ENCODE assay signal across 16 cellular contexts in genomic region chr5:14739538-14739937, GRCh38.
DNase-seq lines count a peak whose midpoint lies in the region; ATAC-seq, FAIRE-seq and TF ChIP-seq lines count a peak whose summit lies in the region.
"Had no signal": no experiment of that assay in that cellular context is flagged by ENCODE, and none has a peak within 500 bp of the region (broad histone marks: within the 10 kb centered on the region; RNA-seq: fewer than 3 reads in every experiment).

No MANE protein-coding gene starts in this region.

- no peak overlapping the region for H3K4me3 ChIP-seq in astrocyte (ENCODE audit: insufficient read depth, low read depth, low read length)
- H3K4me3 ChIP-seq: K562 had no signal

- H3K27me3 ChIP-seq in astrocyte (ENCODE audit: insufficient read depth, low read length) = no peaks in the 10 kb centered on the region

- H3K27me3 Mint-ChIP-seq in astrocyte (ENCODE audit: low read depth, unreplicated experiment) = peaks cover 5% of the 10 kb centered on the region
- H3K27me3 Mint-ChIP-seq in glutamatergic neuron (ENCODE audit: unreplicated experiment) = peaks cover 9% of the 10 kb centered on the region
- H3K27me3 Mint-ChIP-seq: activated CD4-positive, alpha-beta T cell treated with anti-CD3 and anti-CD28 coated beads, Interleukin-2, amount 10 ng/mL, durations not matched to agents 7 days and 5 days; central memory CD8-positive, alpha-beta T cell had no signal

- peaks cover 4% of the 10 kb centered on the region for H3K9me3 Mint-ChIP-seq in astrocyte (ENCODE audit: unreplicated experiment)
- peaks cover 24% of the 10 kb centered on the region for H3K9me3 Mint-ChIP-seq in glutamatergic neuron (ENCODE audit: unreplicated experiment)
- H3K9me3 Mint-ChIP-seq: activated CD4-positive, alpha-beta T cell treated with anti-CD3 and anti-CD28 coated beads, Interleukin-2, amount 10 ng/mL, durations not matched to agents 7 days and 5 days; central memory CD8-positive, alpha-beta T cell; T-helper 1 cell treated with Interleukin-12 subunit alpha and Interleukin-12 subunit beta and Interleukin-4 antibody, amounts not matched to agents 30 μg/mL and 1 μg/mL, for 36 hours had no signal

- no peak overlapping the region for H2AFZ ChIP-seq in astrocyte (ENCODE audit: low read depth, low read length)

- peaks cover 6% of the 10 kb centered on the region for H4K20me1 ChIP-seq in astrocyte (ENCODE audit: insufficient read depth, low read length)

- peaks cover 4% of the 10 kb centered on the region for H3K36me3 ChIP-seq in astrocyte (ENCODE audit: insufficient read depth, low read length)

- H3K4me1 Mint-ChIP-seq in astrocyte (ENCODE audit: low read depth, unreplicated experiment) (peaks cover 6% of the 10 kb centered on the region), glutamatergic neuron (ENCODE audit: low read depth, unreplicated experiment) (peaks cover 58% of the 10 kb centered on the region)

- no peak overlapping the region for H3K4me3 Mint-ChIP-seq in astrocyte (ENCODE audit: unreplicated experiment)
- peak overlapping the region; percentile 1 for H3K4me3 Mint-ChIP-seq in glutamatergic neuron (ENCODE audit: unreplicated experiment)
- H3K4me3 Mint-ChIP-seq: activated CD4-positive, alpha-beta T cell treated with anti-CD3 and anti-CD28 coated beads, Interleukin-2, amount 10 ng/mL, durations not matched to agents 7 days and 5 days; central memory CD8-positive, alpha-beta T cell; T-helper 1 cell treated with Interleukin-12 subunit alpha and Interleukin-12 subunit beta and Interleukin-4 antibody, amounts not matched to agents 30 μg/mL and 1 μg/mL, for 36 hours had no signal

- no peaks in the 10 kb centered on the region for H3K9me3 ChIP-seq in astrocyte (ENCODE audit: insufficient read depth, low read depth, low read length)

- H3K27ac Mint-ChIP-seq in astrocyte (ENCODE audit: unreplicated experiment) (no peak overlapping the region), glutamatergic neuron (ENCODE audit: unreplicated experiment) (peak overlapping the region; percentile 39)
- H3K27ac Mint-ChIP-seq: T-helper 1 cell treated with Interleukin-12 subunit alpha and Interleukin-12 subunit beta and Interleukin-4 antibody, amounts not matched to agents 30 μg/mL and 1 μg/mL, for 36 hours had no signal

- no peaks in the 10 kb centered on the region for H3K79me2 ChIP-seq in astrocyte (ENCODE audit: insufficient read depth, low read length)

- no peak overlapping the region for H3K27ac ChIP-seq in astrocyte (ENCODE audit: low read depth, low read length)

- peak; percentile 47 for FAIRE-seq in astrocyte (lab: Jason Lieb, UNC)
- FAIRE-seq: frontal cortex, K562 had no signal

- TF ChIP-seq CTCF in astrocyte (IDR thresholded peaks at IDR 0.05; ENCODE audit: insufficient read depth, low read depth, low read length) = no peak
- no peak for TF ChIP-seq CTCF in glutamatergic neuron (IDR thresholded peaks at IDR 0.05; ENCODE audit: partially characterized antibody, unreplicated experiment)

- peaks cover 10% of the 10 kb centered on the region for H3K36me3 Mint-ChIP-seq in astrocyte (ENCODE audit: low read depth, unreplicated experiment)
- H3K36me3 Mint-ChIP-seq in glutamatergic neuron (ENCODE audit: unreplicated experiment) = no peaks in the 10 kb centered on the region

- DNase-seq in 8988T (peak; percentile 78), HT1080 (ENCODE audit: low read depth) (peak; percentile 94), astrocyte (ENCODE audit: low read depth) (peak; percentile 39), glutamatergic neuron (no peak), HuH-7 (ENCODE audit: low spot score) (no peak), occipital lobe (lab: John Stamatoyannopoulos, UW) (no peak), NCI-H2171 (lab: John Stamatoyannopoulos, UW) (no peak)
- DNase-seq: activated CD4-positive, alpha-beta T cell treated with anti-CD3 and anti-CD28 coated beads, Interleukin-2, amount 10 ng/mL, durations not matched to agents 7 days and 5 days; activated effector memory CD4-positive, alpha-beta T cell treated with anti-CD3 and anti-CD28 coated beads, Interleukin-2, amount 50 U/mL, for 16 hours; DND-41; NCI-H2081 treated with DMSO at 0.1 percent for 48 hours had no signal

- no peak overlapping the region for H3K9ac ChIP-seq in astrocyte (ENCODE audit: low read length)

- peak overlapping the region; percentile 16 for H3K4me2 ChIP-seq in astrocyte (ENCODE audit: low read length)

- H3K4me1 ChIP-seq in astrocyte (ENCODE audit: insufficient read depth, low read length) = peaks cover 28% of the 10 kb centered on the region

- ATAC-seq in GM21529 (IDR thresholded peaks at IDR 0.05; ENCODE audit: unreplicated experiment) = no peak
- ATAC-seq: K562 had no signal

Comparison
In these comparisons a context has a peak if more than half of its experiments do, and no peak if none do; other contexts are left out.
1. DNase-seq: peak in 8988T (single experiment), HT1080 (single experiment) and astrocyte (single experiment); none in glutamatergic neuron (single experiment), HuH-7 (single experiment), occipital lobe (single experiment) and NCI-H2171 (single experiment).